ENCODE assay signal across 12 cellular contexts in genomic region chr17:73013816-73014663, GRCh38.
DNase-seq lines count a peak whose midpoint lies in the region; ATAC-seq and FAIRE-seq lines count a peak whose summit lies in the region.
"Had no signal": no experiment of that assay in that cellular context is flagged by ENCODE, and none has a peak within 500 bp of the region (broad histone marks: within the 10 kb centered on the region; RNA-seq: fewer than 3 reads in every experiment).

No MANE protein-coding gene starts in this region.

- FAIRE-seq in HTR-8/SVneo (lab: Jason Lieb, UNC), result peak; percentile 74
- FAIRE-seq: HepG2, pancreas had no signal

- DNase-seq in Daoy (ENCODE audit: low read depth), result peak; percentile 63
- peak; percentile 71 for DNase-seq in HTR-8/SVneo (ENCODE audit: insufficient read length, low spot score)
- peak; percentile 56 for DNase-seq in T1000 (lab: John Stamatoyannopoulos, UW)
- peak; percentile 47 for DNase-seq in mesenteric fat pad (ENCODE audit: low spot score)
- no peak for DNase-seq in effector CD8-positive, alpha-beta T cell (lab: John Stamatoyannopoulos, UW)
- no peak for DNase-seq in left cardiac atrium
- DNase-seq: activated CD8-positive, alpha-beta memory T cell treated with anti-CD3 and anti-CD28 coated beads, Interleukin-2, amount 50 U/mL, for 48 hours; NCI-H226; pancreas; stimulated activated CD4-positive, alpha-beta T cell treated with anti-CD3 and anti-CD28 coated beads, Interleukin-4, amount 100 ng/mL, for 4 hours had no signal

- ATAC-seq in GM19328 (IDR thresholded peaks at IDR 0.05; ENCODE audit: unreplicated experiment) (no peak), left cardiac atrium (no peak)
- ATAC-seq: HepG2 had no signal

- intact Hi-C loops in left cardiac atrium (cut with DNase I), result no loop called here

Comparison
In these comparisons a context has a peak if more than half of its experiments do, and no peak if none do; other contexts are left out.
1. DNase-seq: peak in Daoy (single experiment), HTR-8/SVneo (single experiment), T1000 (single experiment) and mesenteric fat pad (single experiment); none in effector CD8-positive, alpha-beta T cell (single experiment) and left cardiac atrium (single experiment).